Comparison of ENCODE assay signal across 8 cellular contexts in the genomic region with DNA sequence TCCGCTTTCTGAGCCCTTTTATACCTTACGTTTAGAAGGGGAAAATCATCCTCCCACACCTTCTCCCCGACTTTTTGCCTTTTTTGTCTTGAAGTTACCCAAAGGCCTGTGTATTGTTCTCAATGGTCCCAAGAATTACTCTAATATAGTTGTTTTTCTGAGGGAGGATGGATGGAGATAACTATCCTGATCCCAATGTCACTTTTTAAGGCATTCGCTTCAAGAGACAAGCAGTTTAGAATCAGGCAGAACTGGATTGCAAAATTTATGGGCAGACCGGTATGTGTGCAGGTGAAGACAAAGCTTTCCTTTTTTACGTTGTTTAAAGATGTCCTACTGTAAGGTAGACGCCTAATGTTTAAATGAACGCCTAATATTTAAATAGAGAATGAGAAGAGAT. TPM values are rescaled to one million over a fixed set of nuclear protein-coding genes. Genes with fewer than 3 reads are reported as not detected.
A peak's percentile ranks its signal among the peaks of the same experiment; 100 is the strongest.
DNase-seq lines count a peak whose midpoint lies in the region; ATAC-seq, FAIRE-seq and TF ChIP-seq lines count a peak whose summit lies in the region.
"Not testable (repeated sequence)": the region's sequence is repeated elsewhere in the genome, so short reads cannot be mapped to it uniquely, and the experiment has no call there.

No MANE protein-coding gene starts in this region.

- peak in 2 of 3 donors; percentile 4 to 16 for DNase-seq in CD4-positive, CD25-positive, alpha-beta regulatory T cell
- DNase-seq in RWPE1 (ENCODE audit: low spot score); activated naive CD8-positive, alpha-beta T cell treated with anti-CD3 and anti-CD28 coated beads for 36 hours; endodermal cell; kidney; neural progenitor cell (ENCODE audit: low spot score): not testable (repeated sequence)

- not testable (repeated sequence) for H3K27me3 ChIP-seq in CD4-positive, CD25-positive, alpha-beta regulatory T cell (ENCODE audit: control insufficient read depth, insufficient read depth, low read length); endodermal cell (ENCODE audit: control insufficient read depth, insufficient read depth, low read length, poor library complexity, severe bottlenecking); neural progenitor cell; subcutaneous abdominal adipose tissue (ENCODE audit: control insufficient read depth in 5 of 5, insufficient read depth in 4 of 5, low read length in 5 of 5)

- H3K4me1 Mint-ChIP-seq in CD4-positive, CD25-positive, alpha-beta regulatory T cell: peaks cover 11 to 39% (median 32%) of the 10 kb centered on the region in 4 donors
- H3K4me1 Mint-ChIP-seq in activated naive CD8-positive, alpha-beta T cell treated with anti-CD3 and anti-CD28 coated beads for 36 hours: peaks cover 23% of the 10 kb centered on the region
- not testable (repeated sequence) for H3K4me1 Mint-ChIP-seq in endodermal cell
- H3K4me1 Mint-ChIP-seq in neural progenitor cell: peaks cover 14% of the 10 kb centered on the region

- peak overlapping the region; percentile 96 for H3K4me2 ChIP-seq in neural progenitor cell

- peaks cover 53% of the 10 kb centered on the region for H3K79me2 ChIP-seq in neural progenitor cell (ENCODE audit: low read depth)

- peak overlapping the region; percentile 85 for H3K27ac ChIP-seq in CD4-positive, CD25-positive, alpha-beta regulatory T cell (ENCODE audit: insufficient read depth, low read length, poor library complexity, severe bottlenecking)
- H3K27ac ChIP-seq in RWPE1 (peak overlapping the region; percentile 94), kidney (ENCODE audit: low read depth in 2 of 2, low read length in 2 of 2) (peak overlapping the region; percentile 28 to 43), neural progenitor cell (peak overlapping the region; percentile 41)
- H3K27ac ChIP-seq in endodermal cell (ENCODE audit: low read depth, low read length); subcutaneous abdominal adipose tissue (ENCODE audit: low read depth, low read length): not testable (repeated sequence)

- H3K4me1 ChIP-seq in CD4-positive, CD25-positive, alpha-beta regulatory T cell (ENCODE audit: control insufficient read depth, insufficient read depth, low read length, poor library complexity, severe bottlenecking): peaks cover 16% of the 10 kb centered on the region
- not testable (repeated sequence) for H3K4me1 ChIP-seq in endodermal cell (ENCODE audit: control insufficient read depth, insufficient read depth, low read length); kidney (ENCODE audit: control insufficient read depth in 1 of 2, insufficient read depth in 1 of 2, low read depth in 1 of 2, low read length in 2 of 2); neural progenitor cell
- H3K4me1 ChIP-seq in subcutaneous abdominal adipose tissue (ENCODE audit: control insufficient read depth in 5 of 5, insufficient read depth in 5 of 5, low read length in 5 of 5): peaks cover 0 to 18% (median 15%) of the 10 kb centered on the region in 5 donors

- not testable (repeated sequence) for TF ChIP-seq CTCF in RWPE1 (conservative IDR thresholded peaks at IDR 0.05; ENCODE audit: low read depth); endodermal cell (conservative IDR thresholded peaks at IDR 0.05); kidney (IDR thresholded peaks at IDR 0.05; ENCODE audit: borderline replicate concordance, extremely low read depth, insufficient read depth); neural progenitor cell (IDR thresholded peaks at IDR 0.05)

- H3K36me3 Mint-ChIP-seq in CD4-positive, CD25-positive, alpha-beta regulatory T cell; endodermal cell (ENCODE audit: low read depth); neural progenitor cell: not testable (repeated sequence)
- peaks cover 21% of the 10 kb centered on the region for H3K36me3 Mint-ChIP-seq in activated naive CD8-positive, alpha-beta T cell treated with anti-CD3 and anti-CD28 coated beads for 36 hours

- not testable (repeated sequence) for H3K36me3 ChIP-seq in CD4-positive, CD25-positive, alpha-beta regulatory T cell (ENCODE audit: control insufficient read depth, insufficient read depth, low read length); endodermal cell (ENCODE audit: control insufficient read depth, insufficient read depth, low read length); kidney (ENCODE audit: control insufficient read depth in 1 of 2, insufficient read depth in 2 of 2, low read length in 2 of 2); neural progenitor cell; subcutaneous abdominal adipose tissue (ENCODE audit: control insufficient read depth in 5 of 5, insufficient read depth in 5 of 5, low read length in 5 of 5)

- POLR2A ChIA-PET in RWPE1 (lab: Yijun Ruan, JAX; ENCODE audit: low non-redundant PET): not testable (repeated sequence)

- not testable (repeated sequence) for H3K9me3 Mint-ChIP-seq in CD4-positive, CD25-positive, alpha-beta regulatory T cell; activated naive CD8-positive, alpha-beta T cell treated with anti-CD3 and anti-CD28 coated beads for 36 hours; endodermal cell; neural progenitor cell

- peak overlapping the region; percentile 80 for H3K4me3 ChIP-seq in CD4-positive, CD25-positive, alpha-beta regulatory T cell (ENCODE audit: low read depth, low read length)
- peak overlapping the region; percentile 82 for H3K4me3 ChIP-seq in endodermal cell (ENCODE audit: low read length)
- peak overlapping the region; percentile 71 to 77 for H3K4me3 ChIP-seq in kidney (ENCODE audit: low read length in 2 of 2)
- H3K4me3 ChIP-seq in neural progenitor cell: peak overlapping the region; percentile 90
- peak overlapping the region; percentile 56 to 100 (median 77) for H3K4me3 ChIP-seq in subcutaneous abdominal adipose tissue (ENCODE audit: low read depth in 1 of 5, low read length in 5 of 5)

- not testable (repeated sequence) for FAIRE-seq in kidney (lab: Jason Lieb, UNC)

- peaks cover 16% of the 10 kb centered on the region for H3F3A ChIP-seq in neural progenitor cell (ENCODE audit: low read depth)

- not testable (repeated sequence) for ATAC-seq in CD4-positive, CD25-positive, alpha-beta regulatory T cell (ENCODE audit: low read depth in 2 of 2)
- ATAC-seq in HG03378 (IDR thresholded peaks at IDR 0.05; ENCODE audit: unreplicated experiment): peak; percentile 2

- not testable (repeated sequence) for H3K27me3 Mint-ChIP-seq in CD4-positive, CD25-positive, alpha-beta regulatory T cell; activated naive CD8-positive, alpha-beta T cell treated with anti-CD3 and anti-CD28 coated beads for 36 hours; endodermal cell (ENCODE audit: insufficient read depth); neural progenitor cell (ENCODE audit: insufficient read depth, low read depth)

- 33 to 35% methylated on average over 4 to 5 of the region's 8 CpGs for WGBS in endodermal cell (ENCODE audit: insufficient coverage in 1 of 2, insufficient read length in 1 of 2), 2 experiments

- H4K20me1 ChIP-seq in neural progenitor cell (ENCODE audit: low read depth): not testable (repeated sequence)

- intact Hi-C loops in kidney (cut with DNase I): not testable (repeated sequence)

- H3K9me3 ChIP-seq in CD4-positive, CD25-positive, alpha-beta regulatory T cell (ENCODE audit: control insufficient read depth in 2 of 2, low read length in 2 of 2); endodermal cell (ENCODE audit: control insufficient read depth, low read length); kidney (ENCODE audit: control insufficient read depth in 1 of 2, low read length in 2 of 2); neural progenitor cell (ENCODE audit: low read depth); subcutaneous abdominal adipose tissue (ENCODE audit: control insufficient read depth in 5 of 5, low read length in 5 of 5): not testable (repeated sequence)

- H3K27ac Mint-ChIP-seq in CD4-positive, CD25-positive, alpha-beta regulatory T cell: peak overlapping the region; percentile 80 to 97 (median 92)
- peak overlapping the region; percentile 91 for H3K27ac Mint-ChIP-seq in activated naive CD8-positive, alpha-beta T cell treated with anti-CD3 and anti-CD28 coated beads for 36 hours
- H3K27ac Mint-ChIP-seq in endodermal cell (peak overlapping the region; percentile 72), neural progenitor cell (peak overlapping the region; percentile 93)

- CTCF ChIA-PET in RWPE1 (lab: Yijun Ruan, JAX): not testable (repeated sequence)

- H3K9ac ChIP-seq in endodermal cell (ENCODE audit: extremely low read depth, low read length, poor library complexity, severe bottlenecking): peak overlapping the region; percentile 44
- peak overlapping the region; percentile 40 to 65 for H3K9ac ChIP-seq in kidney (ENCODE audit: low read length in 2 of 2)
- peak overlapping the region; percentile 62 for H3K9ac ChIP-seq in neural progenitor cell
- H3K9ac ChIP-seq in subcutaneous abdominal adipose tissue (ENCODE audit: low read length in 5 of 5): peak overlapping the region in 4 of 5 donors; percentile 56 to 72 (median 65)

- H2AFZ ChIP-seq in neural progenitor cell (replicated peaks): peak overlapping the region; percentile 19

- peak overlapping the region; percentile 96 to 99 (median 98) for H3K4me3 Mint-ChIP-seq in CD4-positive, CD25-positive, alpha-beta regulatory T cell
- H3K4me3 Mint-ChIP-seq in activated naive CD8-positive, alpha-beta T cell treated with anti-CD3 and anti-CD28 coated beads for 36 hours: peak overlapping the region; percentile 96
- peak overlapping the region; percentile 92 for H3K4me3 Mint-ChIP-seq in endodermal cell
- H3K4me3 Mint-ChIP-seq in neural progenitor cell: peak overlapping the region; percentile 94

RNA-seq across cellular contexts. Expression of a gene that starts 0.7 kb away (rescaled TPM):
- 11.3 TPM for total RNA-seq in CD4-positive, CD25-positive, alpha-beta regulatory T cell
- 10 to 100 TPM in 1 of 4 donors, 1 to 10 TPM in 3; 4.1 to 12.3 (median 7.0) TPM for polyA plus RNA-seq in CD4-positive, CD25-positive, alpha-beta regulatory T cell
- total RNA-seq in activated naive CD8-positive, alpha-beta T cell treated with anti-CD3 and anti-CD28 coated beads for 36 hours: 1 to 10 TPM; 3.5 to 4.2 TPM
- total RNA-seq in endodermal cell: 1 to 10 TPM; 7.4 to 9.7 TPM
- polyA plus RNA-seq in endodermal cell (2013, experiment 1 of 2): 9.3 TPM
- 9.3 TPM for polyA plus RNA-seq in endodermal cell (2013, experiment 2 of 2)
- 12.6 TPM for total RNA-seq in kidney
- 2.7 TPM for polyA plus RNA-seq in kidney (ENCODE audit: insufficient read depth, low read depth, low replicate concordance)
- total RNA-seq in neural progenitor cell (ENCODE audit: low replicate concordance): 14.3 and 30.9 TPM in 2 replicates

RNA-seq across cellular contexts. Expression of a gene that starts 1.4 kb away (rescaled TPM):
- total RNA-seq in CD4-positive, CD25-positive, alpha-beta regulatory T cell: 8.3 TPM
- 10 to 100 TPM; 12.2 to 15.6 (median 13.3) TPM for polyA plus RNA-seq in CD4-positive, CD25-positive, alpha-beta regulatory T cell
- total RNA-seq in activated naive CD8-positive, alpha-beta T cell treated with anti-CD3 and anti-CD28 coated beads for 36 hours: 100 to 1,000 TPM; 158 to 174 TPM
- 100 to 1,000 TPM in 1 of 2 donors, 10 to 100 TPM in 1; 84.4 to 104 TPM for total RNA-seq in endodermal cell
- polyA plus RNA-seq in endodermal cell (2013, experiment 1 of 2): 66.8 TPM
- 49.5 TPM for polyA plus RNA-seq in endodermal cell (2013, experiment 2 of 2)
- total RNA-seq in kidney: 37.8 TPM
- polyA plus RNA-seq in kidney (ENCODE audit: insufficient read depth, low read depth, low replicate concordance): 55.0 TPM
- total RNA-seq in neural progenitor cell (ENCODE audit: low replicate concordance): 54.0 and 58.6 TPM in 2 replicates

RNA-seq across cellular contexts. Expression of a gene that starts 41.3 kb away (rescaled TPM):
- total RNA-seq in CD4-positive, CD25-positive, alpha-beta regulatory T cell: 0.91 TPM
- polyA plus RNA-seq in CD4-positive, CD25-positive, alpha-beta regulatory T cell: 1 to 10 TPM in 2 of 4 donors, under 1 TPM in 2; 0.74 to 1.9 (median 1.2) TPM
- total RNA-seq in activated naive CD8-positive, alpha-beta T cell treated with anti-CD3 and anti-CD28 coated beads for 36 hours: 1 to 10 TPM; 7.5 to 8.0 TPM
- total RNA-seq in endodermal cell: 10 to 100 TPM in 1 of 2 donors, 1 to 10 TPM in 1; 8.2 to 12.2 TPM
- polyA plus RNA-seq in endodermal cell (2013, experiment 1 of 2): 6.3 TPM
- 3.6 TPM for polyA plus RNA-seq in endodermal cell (2013, experiment 2 of 2)
- 9.9 TPM for total RNA-seq in kidney
- polyA plus RNA-seq in kidney (ENCODE audit: insufficient read depth, low read depth, low replicate concordance): 1.5 TPM
- total RNA-seq in neural progenitor cell (ENCODE audit: low replicate concordance): 11.7 and 27.5 TPM in 2 replicates
